ENCODE assay signal across 32 cellular contexts in genomic region chr11:93359396-93359795, GRCh38. TPM values are rescaled to one million over a fixed set of nuclear protein-coding genes. Genes with fewer than 3 reads are reported as not detected.
"Had no signal": no experiment of that assay in that cellular context is flagged by ENCODE, and none has a peak within 500 bp of the region (broad histone marks: within the 10 kb centered on the region; RNA-seq: fewer than 3 reads in every experiment).

No MANE protein-coding gene starts in this region.

- H3K27me3 ChIP-seq: ascending aorta, cardiac muscle cell had no signal

- DNase-seq: activated B cell treated with CpG ODN at 0.5 μM for 24 hours; activated CD4-positive, alpha-beta memory T cell treated with anti-CD3 and anti-CD28 coated beads, Interleukin-2, amount 10 ng/mL, durations not matched to agents 7 days and 5 days; activated CD4-positive, alpha-beta T cell treated with anti-CD3 and anti-CD28 coated beads for 1 hour; activated CD4-positive, alpha-beta T cell treated with anti-CD3 and anti-CD28 coated beads for 36 hours; activated CD4-positive, alpha-beta T cell treated with anti-CD3 and anti-CD28 coated beads for 48 hours; activated CD4-positive, alpha-beta T cell treated with anti-CD3 and anti-CD28 coated beads, Interleukin-2, amount 10 ng/mL, durations not matched to agents 7 days and 5 days; activated CD4-positive, alpha-beta T cell treated with anti-CD3 and anti-CD28 coated beads, Interleukin-2, amount 50 U/mL, for 48 hours; activated CD8-positive, alpha-beta memory T cell treated with anti-CD3 and anti-CD28 coated beads for 24 hours; activated CD8-positive, alpha-beta memory T cell treated with anti-CD3 and anti-CD28 coated beads, Interleukin-2, amount 10 ng/mL, durations not matched to agents 7 days and 5 days; activated CD8-positive, alpha-beta memory T cell treated with anti-CD3 and anti-CD28 coated beads, Interleukin-2, amount 50 U/mL, for 48 hours; activated CD8-positive, alpha-beta T cell treated with anti-CD3 and anti-CD28 coated beads, Interleukin-2, amount 10 ng/mL, durations not matched to agents 7 days and 5 days; activated effector memory CD4-positive, alpha-beta T cell treated with Interleukin-2 at 50 U/mL for 16 hours; activated gamma-delta T cell; activated naive CD4-positive, alpha-beta T cell treated with anti-CD3 and anti-CD28 coated beads, Interleukin-2, amount 10 ng/mL, durations not matched to agents 7 days and 5 days; activated naive CD4-positive, alpha-beta T cell treated with Interleukin-2 at 50 U/mL for 16 hours; activated naive CD8-positive, alpha-beta T cell treated with anti-CD3 and anti-CD28 coated beads, Interleukin-2, amount 10 ng/mL, durations not matched to agents 7 days and 5 days; activated naive CD8-positive, alpha-beta T cell treated with anti-CD3 and anti-CD28 coated beads, Interleukin-2, amount 50 U/mL, for 24 hours; activated T-cell treated with anti-CD3 and anti-CD28 coated beads, Interleukin-2, amount 50 U/mL, for 24 hours; activated T-cell treated with anti-CD3 and anti-CD28 coated beads, Interleukin-2, amount 50 U/mL, for 48 hours; amygdala; anterior cingulate cortex; caudate nucleus; cerebellar nuclear complex; T-helper 1 cell; T-helper 2 cell; T-helper 9 cell had no signal

- H3K4me1 ChIP-seq: ascending aorta had no signal

- H3K36me3 ChIP-seq: ascending aorta, cardiac muscle cell had no signal

- H3K4me3 ChIP-seq: ascending aorta, cardiac muscle cell had no signal

- H3K9me3 ChIP-seq: ascending aorta had no signal

- H3K27ac ChIP-seq: ascending aorta, cardiac muscle cell had no signal

- ATAC-seq: activated CD4-positive, alpha-beta T cell treated with anti-CD3 and anti-CD28 coated beads for 36 hours; activated CD4-positive, CD25-positive, alpha-beta regulatory T cell treated with anti-CD3 and anti-CD28 coated beads, Interleukin-2, amount 50 U/mL, for 24 hours; activated CD8-positive, alpha-beta memory T cell treated with anti-CD3 and anti-CD28 coated beads, Interleukin-2, amount 10 ng/mL, durations not matched to agents 7 days and 5 days; activated CD8-positive, alpha-beta T cell treated with anti-CD3 and anti-CD28 coated beads, Interleukin-2, amount 10 ng/mL, durations not matched to agents 7 days and 5 days; activated naive CD8-positive, alpha-beta T cell treated with anti-CD3 and anti-CD28 coated beads, Interleukin-2, amount 50 U/mL, for 24 hours had no signal

RNA-seq across cellular contexts. Expression of gene DEUP1, which starts 28.9 kb away (rescaled TPM):
- total RNA-seq: activated B cell treated with CpG ODN at 0.5 μM for 24 hours; activated CD4-positive, alpha-beta memory T cell treated with anti-CD3 and anti-CD28 coated beads, Interleukin-2, amount 10 ng/mL, durations not matched to agents 7 days and 5 days; activated CD4-positive, alpha-beta T cell treated with anti-CD3 and anti-CD28 coated beads for 36 hours; activated CD4-positive, alpha-beta T cell treated with anti-CD3 and anti-CD28 coated beads, Interleukin-2, amount 10 ng/mL, durations not matched to agents 7 days and 5 days; activated CD8-positive, alpha-beta memory T cell treated with anti-CD3 and anti-CD28 coated beads, Interleukin-2, amount 10 ng/mL, durations not matched to agents 7 days and 5 days; activated CD8-positive, alpha-beta T cell treated with anti-CD3 and anti-CD28 coated beads, Interleukin-2, amount 10 ng/mL, durations not matched to agents 7 days and 5 days; activated naive CD8-positive, alpha-beta T cell treated with anti-CD3 and anti-CD28 coated beads, Interleukin-2, amount 10 ng/mL, durations not matched to agents 7 days and 5 days; activated T-helper 2 cell treated with anti-CD3 and anti-CD28 coated beads, Interferon-gamma antibody, Interleukin-2, Interleukin-4, amounts not matched to agents 10 μg/mL and 5 μg/mL and 100 μg/mL, durations not matched to agents 14 hours and 24 hours and 36 hours; ascending aorta; bronchial epithelial cell; chondrocyte had no signal
